In genomic region chr17:1829579-1830257, GRCh38 we compare ENCODE assay signal across 1 cellular context.
TF ChIP-seq lines count a peak whose summit lies in the region.

Gene RPA1 (plus strand): TSS chr17:1830005. CDS start chr17:1830094, 89 bp downstream.
Gene SMYD4 (minus strand): TSS chr17:1829902. CDS start chr17:1827994, 1,908 bp downstream.

TF ChIP-seq in HepG2, 621 proteins besides CTCF, POLR2A, EP300 and RAD21 (continued from another document and continues in another):
- TF ChIP-seq ZBTB4 (CRISPR knock-in tag; IDR thresholded peaks at IDR 0.05; ENCODE audit: borderline replicate concordance) (no peak), ZNF770 (CRISPR knock-in tag; IDR thresholded peaks at IDR 0.05) (no peak; the same call in 1 of the 2 replicates), ZNF646 (CRISPR knock-in tag; IDR thresholded peaks at IDR 0.05) (no peak), GLI4 (CRISPR knock-in tag; IDR thresholded peaks at IDR 0.05; ENCODE audit: borderline replicate concordance) (no peak), ZNF687 (CRISPR knock-in tag; IDR thresholded peaks at IDR 0.05) (peak; percentile 80), SMYD3 (CRISPR knock-in tag; IDR thresholded peaks at IDR 0.05) (no peak), ZBTB20 (CRISPR knock-in tag; IDR thresholded peaks at IDR 0.05; ENCODE audit: borderline replicate concordance, low read depth) (no peak), ZMAT5 (CRISPR knock-in tag; IDR thresholded peaks at IDR 0.05; ENCODE audit: borderline replicate concordance, low read depth) (no peak), HMG20B (CRISPR knock-in tag; conservative IDR thresholded peaks at IDR 0.05) (no peak), MLXIP (CRISPR knock-in tag; IDR thresholded peaks at IDR 0.05; ENCODE audit: borderline replicate concordance) (no peak; the same call in 1 of the 2 replicates), ZNF720 (CRISPR knock-in tag; IDR thresholded peaks at IDR 0.05) (no peak), IRX3 (CRISPR knock-in tag; IDR thresholded peaks at IDR 0.05; ENCODE audit: borderline replicate concordance, low read depth) (no peak), ZNF276 (CRISPR knock-in tag; IDR thresholded peaks at IDR 0.05; ENCODE audit: low read depth) (no peak), FOXJ3 (CRISPR knock-in tag; IDR thresholded peaks at IDR 0.05; ENCODE audit: borderline replicate concordance) (no peak), HNF4G (IDR thresholded peaks at IDR 0.05; ENCODE audit: borderline replicate concordance, low read depth, low read length) (no peak), HNF4G (CRISPR knock-in tag; IDR thresholded peaks at IDR 0.05; ENCODE audit: borderline replicate concordance, low read depth) (no peak), ZSCAN20 (CRISPR knock-in tag; IDR thresholded peaks at IDR 0.05; ENCODE audit: borderline replicate concordance) (no peak), REXO4 (CRISPR knock-in tag; IDR thresholded peaks at IDR 0.05; ENCODE audit: borderline replicate concordance) (no peak; the same call in 1 of the 2 replicates), CBX2 (IDR thresholded peaks at IDR 0.05; ENCODE audit: low read depth, low read length) (no peak), CBX2 (CRISPR knock-in tag; IDR thresholded peaks at IDR 0.05; ENCODE audit: low read depth) (no peak), ZFP82 (CRISPR knock-in tag; IDR thresholded peaks at IDR 0.05; ENCODE audit: borderline replicate concordance) (peak; percentile 51; the same call in 1 of the 2 replicates), TAF1 (CRISPR knock-in tag; IDR thresholded peaks at IDR 0.05) (peak; percentile 51), CCAR2 (optimal IDR thresholded peaks at IDR 0.05; ENCODE audit: low read depth, low read length) (no peak), CSRNP1 (CRISPR knock-in tag; IDR thresholded peaks at IDR 0.05) (no peak)
